Comparison of ENCODE assay signal across 29 cellular contexts in the genomic region with DNA sequence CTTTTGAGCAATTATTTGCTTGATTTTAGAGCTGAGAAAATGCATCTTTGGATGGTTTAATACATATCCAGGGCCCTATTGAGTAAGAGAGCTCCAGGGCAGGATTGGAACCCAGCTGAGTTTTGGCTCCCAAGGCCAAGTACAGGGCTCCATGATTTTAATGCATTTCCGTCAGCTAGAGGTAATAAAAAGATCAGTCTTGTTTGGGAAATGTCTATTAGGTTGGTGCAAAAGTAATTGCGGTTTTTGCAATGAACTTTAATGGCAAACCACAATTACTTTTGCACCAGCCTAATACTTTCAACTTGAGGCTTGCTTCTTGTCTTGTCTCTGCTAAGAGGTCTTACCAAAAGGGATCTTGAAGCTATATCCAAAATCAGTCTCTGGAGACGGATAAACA. TPM values are rescaled to one million over a fixed set of nuclear protein-coding genes. Genes with fewer than 3 reads are reported as not detected.
"Had no signal": no experiment of that assay in that cellular context is flagged by ENCODE, and none has a peak within 500 bp of the region (broad histone marks: within the 10 kb centered on the region; RNA-seq: fewer than 3 reads in every experiment).

No MANE protein-coding gene starts in this region.

- H3K4me3 ChIP-seq: pancreas, prostate gland, skin epidermis, smooth muscle cell, spleen, suprapubic skin, testis, tibial artery, transverse colon, upper lobe of right lung, uterus had no signal

- H3K9me3 ChIP-seq: neutrophil, pancreas, prostate gland, spleen, suprapubic skin, testis, tibial artery, transverse colon, upper lobe of right lung, uterus had no signal

- ATAC-seq: naive thymus-derived CD8-positive, alpha-beta T cell; natural killer cell treated with Interleukin-12 subunit alpha and Interleukin-12 subunit beta and Interleukin-15 and Interleukin-18, amount 100 ng/mL, for 72 hours; pancreas; right cardiac atrium; sciatic nerve; stimulated activated memory B cell treated with anti-CD40 and anti-IgM and Interleukin-4, amounts not matched to agents 10 μg/mL and 1 μg/mL and 100 μg/mL, for 72 hours; stimulated activated naive CD8-positive, alpha-beta T cell treated with anti-CD3 and anti-CD28 coated beads, Interleukin-15, amount 100 ng/mL, for 72 hours; stimulated activated naive CD8-positive, alpha-beta T cell treated with anti-CD3 and anti-CD28 coated beads, Interleukin-15, Interleukin-2, amounts not matched to agents 100 U/mL and 50 U/mL, for 24 hours; upper lobe of right lung had no signal

- H3K27me3 ChIP-seq: testis, uterus had no signal

- H3K4me1 ChIP-seq: pancreas, prostate gland, spleen, testis, tibial artery, transverse colon, upper lobe of right lung, uterus had no signal

- H3K4me2 ChIP-seq: smooth muscle cell had no signal

- H3K27ac ChIP-seq: neutrophil, pancreas, prostate gland, skin epidermis, spleen, suprapubic skin, testis, tibial artery, transverse colon, upper lobe of right lung, uterus had no signal

- FAIRE-seq: pancreas had no signal

- H3K36me3 ChIP-seq: neutrophil, pancreas, prostate gland, spleen, suprapubic skin, tibial artery, transverse colon, upper lobe of right lung, uterus had no signal

- DNase-seq: naive thymus-derived CD8-positive, alpha-beta T cell; nephron progenitor cell; nucleus accumbens; pancreas; retina; right cardiac atrium; spleen; stimulated activated CD4-positive, alpha-beta T cell treated with anti-CD3 and anti-CD28 coated beads, Interleukin-12 subunit alpha, Interleukin-12 subunit beta, amount 100 ng/mL, for 4 hours; stimulated activated CD4-positive, alpha-beta T cell treated with anti-CD3 and anti-CD28 coated beads, Interleukin-1b, Interleukin-23, amount 100 ng/mL, for 48 hours; stimulated activated CD4-positive, alpha-beta T cell treated with anti-CD3 and anti-CD28 coated beads, Interleukin-4, amount 100 ng/mL, for 1 hour; stimulated activated CD4-positive, alpha-beta T cell treated with anti-CD3 and anti-CD28 coated beads, Interleukin-4, amount 100 ng/mL, for 4 hours; stimulated activated CD8-positive, alpha-beta memory T cell treated with anti-CD3 and anti-CD28 coated beads, Interleukin-4, amount 100 ng/mL, for 48 hours; stimulated activated naive CD4-positive, alpha-beta T cell; stimulated activated naive CD8-positive, alpha-beta T cell treated with anti-CD3 and anti-CD28 coated beads, Interleukin-15, amount 100 ng/mL, for 72 hours; stimulated activated naive CD8-positive, alpha-beta T cell treated with anti-CD3 and anti-CD28 coated beads, Interleukin-15, Interleukin-2, amounts not matched to agents 100 U/mL and 50 U/mL, for 24 hours; substantia nigra; testis; tibial artery; transverse colon; upper lobe of right lung; uterus had no signal

RNA-seq across cellular contexts. Expression of a gene that starts 29.4 kb away (rescaled TPM):
- total RNA-seq: natural killer cell treated with Interleukin-12 subunit alpha and Interleukin-12 subunit beta and Interleukin-15 and Interleukin-18, amount 100 ng/mL, for 72 hours; transverse colon had no signal
